12 cellular contexts compared by ENCODE assay signal in the genomic region with DNA sequence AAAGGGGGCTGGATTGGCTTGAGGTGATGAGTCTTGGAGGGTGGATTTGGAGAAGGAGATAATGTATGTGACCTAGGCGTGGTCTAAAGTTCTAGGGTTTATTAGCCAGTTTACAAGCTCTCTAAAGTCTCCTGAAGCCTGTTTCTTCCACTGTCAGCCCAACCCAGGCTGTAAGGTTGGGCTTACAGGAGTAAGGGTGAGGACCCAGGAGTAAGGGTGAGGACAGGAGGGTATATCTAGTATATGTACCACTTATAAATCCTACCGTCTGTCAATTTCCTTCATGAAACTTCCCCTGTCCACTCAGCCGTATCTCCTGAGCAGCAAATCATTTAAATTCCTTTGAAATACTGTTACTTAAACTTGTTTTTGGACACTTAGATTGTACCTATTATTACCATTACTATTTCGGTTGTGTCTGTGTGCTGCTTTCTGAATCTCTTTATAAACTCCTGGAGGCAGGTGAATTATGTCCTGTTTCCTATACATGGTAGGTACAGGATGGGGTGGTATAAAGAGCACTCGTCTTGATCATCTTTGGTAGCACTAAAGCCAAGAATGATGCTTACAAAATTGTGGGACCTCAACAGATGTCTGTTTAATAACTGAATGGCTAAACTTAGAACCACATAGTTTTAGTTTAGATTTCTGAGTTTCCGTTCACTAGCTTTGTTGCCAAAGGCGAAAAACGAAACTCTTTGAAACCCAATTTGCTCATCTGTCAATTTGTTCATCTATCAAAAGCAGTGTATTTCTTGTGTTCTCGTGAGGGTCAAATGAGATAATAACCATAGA.
DNase-seq lines count a peak whose midpoint lies in the region; ATAC-seq and TF ChIP-seq lines count a peak whose summit lies in the region.
"Had no signal": no experiment of that assay in that cellular context is flagged by ENCODE, and none has a peak within 500 bp of the region (broad histone marks: within the 10 kb centered on the region; RNA-seq: fewer than 3 reads in every experiment).

No MANE protein-coding gene starts in this region.

- POLR2A ChIA-PET in activated CD4-positive, alpha-beta memory T cell treated with anti-CD3 and anti-CD28 coated beads, Interleukin-2, amount 10 ng/mL, durations not matched to agents 7 days and 5 days (lab: Charles Lee): no interaction called here

- CTCF ChIA-PET in activated CD4-positive, alpha-beta memory T cell treated with anti-CD3 and anti-CD28 coated beads, Interleukin-2, amount 10 ng/mL, durations not matched to agents 7 days and 5 days (lab: Charles Lee): no interaction called here

- H3K4me1 Mint-ChIP-seq in activated CD4-positive, alpha-beta memory T cell treated with anti-CD3 and anti-CD28 coated beads, Interleukin-2, amount 10 ng/mL, durations not matched to agents 7 days and 5 days: no peaks in the 10 kb centered on the region
- H3K4me1 Mint-ChIP-seq: mesothelial cell of epicardium had no signal

- H3K4me3 ChIP-seq in GM08714 (ENCODE audit: low read length) (peak overlapping the region; percentile 43; the same call in 1 of the 2 replicates), breast epithelium (no peak overlapping the region)

- H3K4me3 Mint-ChIP-seq in activated CD4-positive, alpha-beta memory T cell treated with anti-CD3 and anti-CD28 coated beads, Interleukin-2, amount 10 ng/mL, durations not matched to agents 7 days and 5 days: no peak overlapping the region
- H3K4me3 Mint-ChIP-seq: mesothelial cell of epicardium had no signal

- H3K27me3 Mint-ChIP-seq in activated CD4-positive, alpha-beta memory T cell treated with anti-CD3 and anti-CD28 coated beads, Interleukin-2, amount 10 ng/mL, durations not matched to agents 7 days and 5 days: no peaks in the 10 kb centered on the region

- no peaks in the 10 kb centered on the region for H3K4me1 ChIP-seq in breast epithelium

- in situ Hi-C loops in KBM-7 (cut with MboI; ENCODE audit: low pct_unique_long_range_greater_than_20kb, low sequenced_read_pairs): no loop called here

- H3K27ac ChIP-seq in breast epithelium: no peak overlapping the region

- TF ChIP-seq CTCF in breast epithelium (IDR thresholded peaks at IDR 0.05): no peak

- intact Hi-C loops in breast epithelium (cut with DNase I; ENCODE audit: low total_unique reads): no loop called here

- no peak overlapping the region for H3K27ac Mint-ChIP-seq in activated CD4-positive, alpha-beta memory T cell treated with anti-CD3 and anti-CD28 coated beads, Interleukin-2, amount 10 ng/mL, durations not matched to agents 7 days and 5 days
- no peak overlapping the region for H3K27ac Mint-ChIP-seq in activated naive CD4-positive, alpha-beta T cell treated with anti-CD3 and anti-CD28 coated beads, Interleukin-2, amount 50 U/mL, for 72 hours
- H3K27ac Mint-ChIP-seq: mesothelial cell of epicardium had no signal

- H3K9me3 Mint-ChIP-seq in activated CD4-positive, alpha-beta memory T cell treated with anti-CD3 and anti-CD28 coated beads, Interleukin-2, amount 10 ng/mL, durations not matched to agents 7 days and 5 days: peaks cover 5% of the 10 kb centered on the region
- peaks cover 0 to 5% of the 10 kb centered on the region in 2 donors for H3K9me3 Mint-ChIP-seq in activated naive CD4-positive, alpha-beta T cell treated with anti-CD3 and anti-CD28 coated beads, Interleukin-2, amount 50 U/mL, for 72 hours

- no peak for TF ChIP-seq POLR2A in breast epithelium (IDR thresholded peaks at IDR 0.05)

- DNase-seq in KBM-7 (no peak), breast epithelium (ENCODE audit: low spot score in 2 of 2) (no peak)
- DNase-seq in activated CD4-positive, alpha-beta memory T cell treated with anti-CD3 and anti-CD28 coated beads, Interleukin-2, amount 10 ng/mL, durations not matched to agents 7 days and 5 days: no peak
- no peak for DNase-seq in activated naive CD4-positive, alpha-beta T cell treated with anti-CD3 and anti-CD28 coated beads, Interleukin-2, amount 50 U/mL, for 72 hours (ENCODE audit: low spot score in 2 of 2)
- DNase-seq: activated T-cell treated with anti-CD3 and anti-CD28 coated beads for 4 hours, NCI-H2107, posterior cingulate gyrus had no signal

- no peaks in the 10 kb centered on the region for H3K36me3 ChIP-seq in breast epithelium

- ATAC-seq in GM19372 (IDR thresholded peaks at IDR 0.05; ENCODE audit: low read depth, unreplicated experiment) (peak; percentile 83), HG02588 (IDR thresholded peaks at IDR 0.05; ENCODE audit: unreplicated experiment) (peak; percentile 61), HG03342 (IDR thresholded peaks at IDR 0.05; ENCODE audit: unreplicated experiment) (peak; percentile 51)
- no peak for ATAC-seq in activated naive CD4-positive, alpha-beta T cell treated with anti-CD3 and anti-CD28 coated beads, Interleukin-2, amount 50 U/mL, for 72 hours

- no peaks in the 10 kb centered on the region for H3K27me3 ChIP-seq in breast epithelium

- no peaks in the 10 kb centered on the region for H3K36me3 Mint-ChIP-seq in activated CD4-positive, alpha-beta memory T cell treated with anti-CD3 and anti-CD28 coated beads, Interleukin-2, amount 10 ng/mL, durations not matched to agents 7 days and 5 days (ENCODE audit: low read depth)
- H3K36me3 Mint-ChIP-seq in activated naive CD4-positive, alpha-beta T cell treated with anti-CD3 and anti-CD28 coated beads, Interleukin-2, amount 50 U/mL, for 72 hours: peaks cover 0 to 8% of the 10 kb centered on the region in 2 donors
- H3K36me3 Mint-ChIP-seq: mesothelial cell of epicardium had no signal

- peaks cover 12 to 21% of the 10 kb centered on the region in 2 donors for H3K9me3 ChIP-seq in breast epithelium

Comparison
In these comparisons a context has a peak if more than half of its experiments do, and no peak if none do; other contexts are left out.
1. ATAC-seq: peak in GM19372 (single experiment), HG02588 (single experiment) and HG03342 (single experiment); none in activated naive CD4-positive, alpha-beta T cell treated with anti-CD3 and anti-CD28 coated beads, Interleukin-2, amount 50 U/mL, for 72 hours (0 of 2).